Comparison of ENCODE assay signal across 17 cellular contexts in genomic region chrX:44042124-44042523, GRCh38.
"Had no signal": no experiment of that assay in that cellular context is flagged by ENCODE, and none has a peak within 500 bp of the region (broad histone marks: within the 10 kb centered on the region; RNA-seq: fewer than 3 reads in every experiment).

No MANE protein-coding gene starts in this region.

- H3K4me3 Mint-ChIP-seq: activated B cell treated with CpG ODN at 0.5 μM for 24 hours; activated CD8-positive, alpha-beta T cell treated with anti-CD3 and anti-CD28 coated beads for 36 hours; activated naive CD4-positive, alpha-beta T cell treated with anti-CD3 and anti-CD28 coated beads for 36 hours; activated T-cell treated with anti-CD3 and anti-CD28 coated beads, Interleukin-2, amount 50 U/mL, for 24 hours; natural killer cell treated with Interleukin-12 subunit alpha and Interleukin-12 subunit beta and Interleukin-15 and Interleukin-18, amount 100 ng/mL, for 72 hours; stimulated activated naive B cell treated with anti-CD40 and anti-IgM and Interleukin-4, amounts not matched to agents 10 μg/mL and 1 μg/mL and 100 μg/mL, for 72 hours had no signal

- DNase-seq: activated B cell treated with CpG ODN at 0.5 μM for 24 hours; activated CD4-positive, alpha-beta T cell treated with anti-CD3 and anti-CD28 coated beads for 4 hours; activated CD8-positive, alpha-beta T cell treated with anti-CD3 and anti-CD28 coated beads for 36 hours; activated naive CD4-positive, alpha-beta T cell treated with anti-CD3 and anti-CD28 coated beads for 36 hours; activated T-cell treated with anti-CD3 and anti-CD28 coated beads, Interleukin-2, amount 50 U/mL, for 24 hours; erythroblast; glutamatergic neuron; hippocampal formation; islet precursor cell; lower lobe of right lung; pancreas; stimulated activated naive B cell treated with anti-CD40 and anti-IgM and Interleukin-4, amounts not matched to agents 10 μg/mL and 1 μg/mL and 100 μg/mL, for 72 hours had no signal

- H3K36me3 ChIP-seq: cardiac muscle cell, lower lobe of right lung, neutrophil, pancreas had no signal

- H3K4me1 Mint-ChIP-seq: activated B cell treated with CpG ODN at 0.5 μM for 24 hours; stimulated activated naive B cell treated with anti-CD40 and anti-IgM and Interleukin-4, amounts not matched to agents 10 μg/mL and 1 μg/mL and 100 μg/mL, for 72 hours had no signal

- H3K27me3 ChIP-seq: cardiac muscle cell, foreskin keratinocyte, neutrophil, pancreas had no signal

- H3K27me3 Mint-ChIP-seq: activated B cell treated with CpG ODN at 0.5 μM for 24 hours; activated CD8-positive, alpha-beta T cell treated with anti-CD3 and anti-CD28 coated beads for 36 hours had no signal

- H3K36me3 Mint-ChIP-seq: natural killer cell treated with Interleukin-12 subunit alpha and Interleukin-12 subunit beta and Interleukin-15 and Interleukin-18, amount 100 ng/mL, for 72 hours; stimulated activated naive B cell treated with anti-CD40 and anti-IgM and Interleukin-4, amounts not matched to agents 10 μg/mL and 1 μg/mL and 100 μg/mL, for 72 hours had no signal

- H3K4me1 ChIP-seq: foreskin keratinocyte, lower lobe of right lung, pancreas had no signal

- H3K27ac ChIP-seq: cardiac muscle cell, foreskin keratinocyte, lower lobe of right lung, pancreas, SK-N-MC had no signal

- ATAC-seq: activated CD8-positive, alpha-beta T cell treated with anti-CD3 and anti-CD28 coated beads for 36 hours; foreskin keratinocyte; lower lobe of right lung; natural killer cell treated with Interleukin-12 subunit alpha and Interleukin-12 subunit beta and Interleukin-15 and Interleukin-18, amount 100 ng/mL, for 72 hours; pancreas; stimulated activated naive B cell treated with anti-CD40 and anti-IgM and Interleukin-4, amounts not matched to agents 10 μg/mL and 1 μg/mL and 100 μg/mL, for 72 hours had no signal

- H3K9me3 ChIP-seq: lower lobe of right lung, neutrophil, pancreas had no signal

- H3K9me3 Mint-ChIP-seq: activated B cell treated with CpG ODN at 0.5 μM for 24 hours; activated CD8-positive, alpha-beta T cell treated with anti-CD3 and anti-CD28 coated beads for 36 hours; activated naive CD4-positive, alpha-beta T cell treated with anti-CD3 and anti-CD28 coated beads for 36 hours; activated T-cell treated with anti-CD3 and anti-CD28 coated beads, Interleukin-2, amount 50 U/mL, for 24 hours; natural killer cell treated with Interleukin-12 subunit alpha and Interleukin-12 subunit beta and Interleukin-15 and Interleukin-18, amount 100 ng/mL, for 72 hours had no signal

- H3K27ac Mint-ChIP-seq: activated B cell treated with CpG ODN at 0.5 μM for 24 hours; activated CD8-positive, alpha-beta T cell treated with anti-CD3 and anti-CD28 coated beads for 36 hours; activated naive CD4-positive, alpha-beta T cell treated with anti-CD3 and anti-CD28 coated beads for 36 hours; activated T-cell treated with anti-CD3 and anti-CD28 coated beads, Interleukin-2, amount 50 U/mL, for 24 hours; natural killer cell treated with Interleukin-12 subunit alpha and Interleukin-12 subunit beta and Interleukin-15 and Interleukin-18, amount 100 ng/mL, for 72 hours; stimulated activated naive B cell treated with anti-CD40 and anti-IgM and Interleukin-4, amounts not matched to agents 10 μg/mL and 1 μg/mL and 100 μg/mL, for 72 hours had no signal

- H3K4me3 ChIP-seq: cardiac muscle cell, lower lobe of right lung, pancreas, SK-N-MC had no signal
